Comparison of ENCODE assay signal across 1 cellular context in the genomic region with DNA sequence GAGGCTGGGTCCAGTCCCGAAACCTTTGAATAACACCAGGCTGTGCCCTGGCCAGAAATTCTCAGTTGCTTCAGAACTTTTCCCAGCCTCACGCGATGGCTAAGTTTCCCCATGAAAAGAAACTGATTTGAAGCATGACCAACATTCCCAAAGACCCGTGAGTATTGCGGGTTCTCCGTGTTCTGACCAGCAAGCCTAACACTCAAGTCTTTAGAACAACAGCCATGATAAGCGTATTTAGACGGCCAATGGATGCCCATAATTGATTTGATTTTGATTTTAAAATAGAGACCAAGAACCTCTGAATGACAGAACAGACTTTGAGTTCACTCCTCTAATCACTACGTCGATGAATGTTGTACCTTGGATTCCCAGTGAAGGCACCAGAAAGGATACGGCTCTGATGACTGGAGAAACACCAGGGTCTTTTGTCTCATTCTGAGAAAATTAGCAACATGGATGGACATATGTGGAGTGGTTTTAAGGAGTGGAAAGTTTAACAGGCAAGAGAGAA.
TF ChIP-seq lines count a peak whose summit lies in the region.

No MANE protein-coding gene starts in this region.

TF ChIP-seq in A549, 52 proteins besides CTCF, POLR2A, EP300 and RAD21:
- TF ChIP-seq, protein P1, sequence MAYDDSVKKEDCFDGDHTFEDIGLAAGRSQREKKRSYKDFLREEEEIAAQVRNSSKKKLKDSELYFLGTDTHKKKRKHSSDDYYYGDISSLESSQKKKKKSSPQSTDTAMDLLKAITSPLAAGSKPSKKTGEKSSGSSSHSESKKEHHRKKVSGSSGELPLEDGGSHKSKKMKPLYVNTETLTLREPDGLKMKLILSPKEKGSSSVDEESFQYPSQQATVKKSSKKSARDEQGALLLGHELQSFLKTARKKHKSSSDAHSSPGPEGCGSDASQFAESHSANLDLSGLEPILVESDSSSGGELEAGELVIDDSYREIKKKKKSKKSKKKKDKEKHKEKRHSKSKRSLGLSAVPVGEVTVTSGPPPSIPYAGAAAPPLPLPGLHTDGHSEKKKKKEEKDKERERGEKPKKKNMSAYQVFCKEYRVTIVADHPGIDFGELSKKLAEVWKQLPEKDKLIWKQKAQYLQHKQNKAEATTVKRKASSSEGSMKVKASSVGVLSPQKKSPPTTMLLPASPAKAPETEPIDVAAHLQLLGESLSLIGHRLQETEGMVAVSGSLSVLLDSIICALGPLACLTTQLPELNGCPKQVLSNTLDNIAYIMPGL (CRISPR knock-in tag; IDR thresholded peaks at IDR 0.05; ENCODE audit: borderline replicate concordance): no peak
- TF ChIP-seq MYC (IDR thresholded peaks at IDR 0.05; ENCODE audit: borderline replicate concordance, low read length): no peak
- TF ChIP-seq, protein P2, sequence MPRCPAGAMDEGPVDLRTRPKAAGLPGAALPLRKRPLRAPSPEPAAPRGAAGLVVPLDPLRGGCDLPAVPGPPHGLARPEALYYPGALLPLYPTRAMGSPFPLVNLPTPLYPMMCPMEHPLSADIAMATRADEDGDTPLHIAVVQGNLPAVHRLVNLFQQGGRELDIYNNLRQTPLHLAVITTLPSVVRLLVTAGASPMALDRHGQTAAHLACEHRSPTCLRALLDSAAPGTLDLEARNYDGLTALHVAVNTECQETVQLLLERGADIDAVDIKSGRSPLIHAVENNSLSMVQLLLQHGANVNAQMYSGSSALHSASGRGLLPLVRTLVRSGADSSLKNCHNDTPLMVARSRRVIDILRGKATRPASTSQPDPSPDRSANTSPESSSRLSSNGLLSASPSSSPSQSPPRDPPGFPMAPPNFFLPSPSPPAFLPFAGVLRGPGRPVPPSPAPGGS (IDR thresholded peaks at IDR 0.05): no peak
- TF ChIP-seq ESRRA (IDR thresholded peaks at IDR 0.05; ENCODE audit: borderline replicate concordance, low read length): no peak
- no peak for TF ChIP-seq FOSB (CRISPR knock-in tag; IDR thresholded peaks at IDR 0.05)
- no peak for TF ChIP-seq HDAC2 (IDR thresholded peaks at IDR 0.05)
- TF ChIP-seq NFE2L2 (conservative IDR thresholded peaks at IDR 0.05; ENCODE audit: low read length): no peak
